Comparison of ENCODE assay signal across 8 cellular contexts in the genomic region with DNA sequence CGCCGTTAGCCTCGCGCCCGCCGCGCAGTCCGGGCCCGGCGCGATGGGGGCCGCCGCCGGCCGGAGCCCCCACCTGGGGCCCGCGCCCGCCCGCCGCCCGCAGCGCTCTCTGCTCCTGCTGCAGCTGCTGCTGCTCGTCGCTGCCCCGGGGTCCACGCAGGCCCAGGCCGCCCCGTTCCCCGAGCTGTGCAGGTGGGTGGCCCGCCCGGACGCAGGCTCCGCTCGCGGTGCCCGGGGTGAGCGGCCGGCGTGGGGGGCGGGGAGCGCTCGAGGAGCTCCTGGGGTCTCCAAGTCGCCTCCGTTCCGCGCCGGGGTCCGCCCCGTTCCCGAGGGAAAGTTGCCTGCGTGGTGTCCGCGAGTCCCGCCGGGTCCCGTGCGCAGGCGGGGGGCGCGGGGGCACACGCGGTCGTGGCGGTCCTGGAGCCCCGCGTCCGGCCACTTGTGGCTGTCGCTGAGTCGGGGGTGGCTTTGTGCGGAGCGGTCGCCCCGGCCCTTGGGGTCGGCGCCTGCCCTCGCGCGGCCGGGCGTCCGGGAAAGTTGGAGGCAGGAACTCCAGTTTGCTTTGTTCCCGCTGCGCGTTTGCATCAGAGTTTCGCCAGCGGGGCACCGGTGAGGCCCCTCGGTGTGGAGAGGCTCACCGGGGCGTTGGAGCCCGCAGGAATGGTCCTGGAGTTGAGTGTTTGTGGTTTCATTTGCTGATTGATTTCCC. TPM values are rescaled to one million over a fixed set of nuclear protein-coding genes. Genes with fewer than 3 reads are reported as not detected.
DNase-seq lines count a peak whose midpoint lies in the region; ATAC-seq and TF ChIP-seq lines count a peak whose summit lies in the region.

No MANE protein-coding gene starts in this region.

- DNase-seq in mesothelial cell of epicardium (ENCODE audit: low spot score in 2 of 2, unreplicated experiment in 2 of 2) = peak; percentile 42 to 65
- peak; percentile 47 to 93 for DNase-seq in upper lobe of left lung
- no peak for DNase-seq in putamen (ENCODE audit: low spot score)

- H3K4me3 Mint-ChIP-seq in mesothelial cell of epicardium = peak overlapping the region; percentile 86

- peaks cover 19 to 24% of the 10 kb centered on the region in 2 donors for H3K4me1 ChIP-seq in duodenal mucosa (ENCODE audit: control insufficient read depth in 1 of 2, insufficient read depth in 2 of 2, low read length in 2 of 2)
- peaks cover 37 to 49% (median 43%) of the 10 kb centered on the region in 4 donors for H3K4me1 ChIP-seq in upper lobe of left lung

- ATAC-seq in GM19372 (IDR thresholded peaks at IDR 0.05; ENCODE audit: low read depth, unreplicated experiment) (peak; percentile 33), HG03378 (IDR thresholded peaks at IDR 0.05; ENCODE audit: unreplicated experiment) (peak; percentile 8), upper lobe of left lung (ENCODE audit: low FRiP score in 2 of 2) (peak; percentile 9 to 47)

- H3K27ac ChIP-seq in C4-2B (peak overlapping the region; percentile 87), duodenal mucosa (ENCODE audit: low read depth, low read length) (peak overlapping the region; percentile 74), upper lobe of left lung (peak overlapping the region; percentile 93 to 97 (median 94))

- H3K4me1 Mint-ChIP-seq in mesothelial cell of epicardium = peaks cover 40% of the 10 kb centered on the region

- no peaks in the 10 kb centered on the region for H3K36me3 Mint-ChIP-seq in mesothelial cell of epicardium

- peak overlapping the region; percentile 72 to 78 for H3K9ac ChIP-seq in duodenal mucosa (ENCODE audit: low read depth in 1 of 2, low read length in 2 of 2)

- no peak for TF ChIP-seq EP300 in upper lobe of left lung (IDR thresholded peaks at IDR 0.05)

- H3K4me3 ChIP-seq in WI38 (ENCODE audit: low read depth, low read length) (peak overlapping the region; percentile 75), duodenal mucosa (ENCODE audit: low read depth in 1 of 2, low read length in 2 of 2) (peak overlapping the region; percentile 68 to 82), upper lobe of left lung (peak overlapping the region; percentile 75 to 99 (median 98))

- no peaks in the 10 kb centered on the region for H3K27me3 ChIP-seq in duodenal mucosa (ENCODE audit: control insufficient read depth in 1 of 2, insufficient read depth in 2 of 2, low read length in 2 of 2)
- H3K27me3 ChIP-seq in upper lobe of left lung = no peaks in the 10 kb centered on the region

- H3K9me3 ChIP-seq in duodenal mucosa (ENCODE audit: control insufficient read depth in 1 of 2, low read length in 2 of 2) (no peaks in the 10 kb centered on the region), upper lobe of left lung (no peaks in the 10 kb centered on the region)

- H3K36me3 ChIP-seq in duodenal mucosa (ENCODE audit: control insufficient read depth in 1 of 2, insufficient read depth in 2 of 2, low read length in 2 of 2) = no peaks in the 10 kb centered on the region
- no peaks in the 10 kb centered on the region for H3K36me3 ChIP-seq in upper lobe of left lung

- peak in 1 of 4 donors; percentile 44 for TF ChIP-seq POLR2A in upper lobe of left lung (IDR thresholded peaks at IDR 0.05)

- peaks cover 29% of the 10 kb centered on the region for H3K27me3 Mint-ChIP-seq in mesothelial cell of epicardium (ENCODE audit: low read depth)

- no peaks in the 10 kb centered on the region for H3K9me3 Mint-ChIP-seq in mesothelial cell of epicardium

- TF ChIP-seq CTCF in C4-2B (conservative IDR thresholded peaks at IDR 0.05) = no peak
- no peak for TF ChIP-seq CTCF in WI38 (IDR thresholded peaks at IDR 0.05; ENCODE audit: low read depth, low read length)
- TF ChIP-seq CTCF in mesothelial cell of epicardium (IDR thresholded peaks at IDR 0.05; ENCODE audit: unreplicated experiment) = no peak
- TF ChIP-seq CTCF in upper lobe of left lung (IDR thresholded peaks at IDR 0.05) = peak in 2 of 6 experiments; percentile 9 to 29

- peak overlapping the region; percentile 98 for H3K27ac Mint-ChIP-seq in mesothelial cell of epicardium

- WGBS in upper lobe of left lung, 2 donors = 0% methylated on average over 58 to 75 of the region's 91 CpGs

RNA-seq across cellular contexts. Expression of a gene that starts 0.5 kb away (rescaled TPM):
- 107 to 112 TPM (median 111 TPM) in 3 replicates for total RNA-seq in mesothelial cell of epicardium
- 100 to 1,000 TPM; 103 to 150 (median 128) TPM for total RNA-seq in upper lobe of left lung
